ENCODE assay signal across 12 cellular contexts in the genomic region with DNA sequence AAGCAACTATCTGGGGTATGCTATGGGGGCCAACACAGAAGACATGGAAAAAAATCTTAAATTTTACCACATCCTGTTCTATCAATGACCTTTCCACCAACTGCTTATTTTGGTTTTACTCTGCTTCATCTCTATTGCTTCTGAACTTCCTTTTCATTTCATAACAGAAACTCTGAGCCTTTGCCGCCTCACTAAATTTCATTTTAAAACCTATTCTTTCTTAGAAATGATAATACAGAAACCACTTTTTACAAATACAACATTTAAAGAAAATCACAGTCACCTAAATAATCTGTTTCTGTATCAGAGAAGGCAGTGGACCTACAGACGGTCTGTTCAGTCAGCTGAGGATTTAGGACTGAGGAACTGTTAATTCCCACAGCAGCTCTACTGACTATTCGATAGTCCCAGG.
DNase-seq lines count a peak whose midpoint lies in the region; ATAC-seq lines count a peak whose summit lies in the region.
"Had no signal": no experiment of that assay in that cellular context is flagged by ENCODE, and none has a peak within 500 bp of the region (broad histone marks: within the 10 kb centered on the region; RNA-seq: fewer than 3 reads in every experiment).

No MANE protein-coding gene starts in this region.

- H3K4me3 Mint-ChIP-seq in naive B cell = peak overlapping the region in 7 of 8 donors; percentile 64 to 86 (median 77)

- H3K9me3 Mint-ChIP-seq in naive B cell = no peaks in the 10 kb centered on the region

- WGBS in right cardiac atrium = 69% methylated on average over 3 of the region's 3 CpGs

- no peak overlapping the region for H3K4me3 ChIP-seq in right cardiac atrium (ENCODE audit: low read length)
- H3K4me3 ChIP-seq: testis had no signal

- no peaks in the 10 kb centered on the region for H3K27me3 Mint-ChIP-seq in naive B cell

- peak overlapping the region; percentile 1 to 87 (median 62) for H3K27ac Mint-ChIP-seq in naive B cell

- no peaks in the 10 kb centered on the region for H3K9me3 ChIP-seq in right cardiac atrium (ENCODE audit: control insufficient read depth, low read length)
- H3K9me3 ChIP-seq: testis had no signal

- no peak for DNase-seq in naive B cell
- DNase-seq in NCI-H1417 treated with DMSO at 0.1 percent for 48 hours (lab: John Stamatoyannopoulos, UW) = no peak
- DNase-seq in NCI-H2196 (lab: John Stamatoyannopoulos, UW; ENCODE audit: unreplicated experiment) = no peak
- DNase-seq in right cardiac atrium = no peak
- DNase-seq: activated effector memory CD4-positive, alpha-beta T cell treated with anti-CD3 and anti-CD28 coated beads, Interleukin-2, amount 50 U/mL, for 16 hours; left cardiac atrium; RPMI8226; testis had no signal

- H3K27me3 ChIP-seq in right cardiac atrium (ENCODE audit: control insufficient read depth, insufficient read depth) = no peaks in the 10 kb centered on the region
- H3K27me3 ChIP-seq: testis had no signal

- intact Hi-C loops in right cardiac atrium (cut with DNase I) = no loop called here

- H3K4me1 Mint-ChIP-seq in naive B cell = peaks cover 39 to 46% (median 44%) of the 10 kb centered on the region in 3 donors

- H3K4me1 ChIP-seq in right cardiac atrium (ENCODE audit: control insufficient read depth, insufficient read depth, low read length) = no peaks in the 10 kb centered on the region
- H3K4me1 ChIP-seq: testis had no signal

- H3K27ac ChIP-seq in right cardiac atrium (ENCODE audit: low read length) = no peak overlapping the region
- H3K27ac ChIP-seq: testis had no signal

- peaks cover 0 to 3% of the 10 kb centered on the region in 2 donors for H3K36me3 Mint-ChIP-seq in naive B cell

- ATAC-seq in GM18867 (IDR thresholded peaks at IDR 0.05; ENCODE audit: unreplicated experiment) = peak; percentile 58
- ATAC-seq in GM21723 (IDR thresholded peaks at IDR 0.05; ENCODE audit: unreplicated experiment) = peak; percentile 70
- ATAC-seq in HG03457 (IDR thresholded peaks at IDR 0.05; ENCODE audit: unreplicated experiment) = peak; percentile 44
- peak; percentile 23 to 52 for ATAC-seq in naive B cell (ENCODE audit: low read depth in 2 of 2)
- no peak for ATAC-seq in esophagus mucosa
- no peak for ATAC-seq in right cardiac atrium
- ATAC-seq: left cardiac atrium had no signal

Comparison
In these comparisons a context has a peak if more than half of its experiments do, and no peak if none do; other contexts are left out.
1. ATAC-seq: peak in GM18867 (single experiment), GM21723 (single experiment), HG03457 (single experiment) and naive B cell (2 of 2); none in esophagus mucosa (single experiment) and right cardiac atrium (0 of 2).